In genomic region chr4:155543126-155543765, GRCh38 we compare ENCODE assay signal across 14 cellular contexts.
A peak's percentile ranks its signal among the peaks of the same experiment; 100 is the strongest.
DNase-seq lines count a peak whose midpoint lies in the region; ATAC-seq, FAIRE-seq and TF ChIP-seq lines count a peak whose summit lies in the region.
"Had no signal": no experiment of that assay in that cellular context is flagged by ENCODE, and none has a peak within 500 bp of the region (broad histone marks: within the 10 kb centered on the region; RNA-seq: fewer than 3 reads in every experiment).

No MANE protein-coding gene starts in this region.

- DNase-seq in Right ventricle myocardium superior (no peak), cardiac septum (ENCODE audit: low spot score) (no peak), astrocyte of the spinal cord (ENCODE audit: low read depth, low spot score) (peak; percentile 74), urothelium cell line (ENCODE audit: low spot score) (peak; percentile 12), OCI-M1 (lab: John Stamatoyannopoulos, UW) (no peak)
- DNase-seq in activated CD4-positive, alpha-beta T cell treated with anti-CD3 and anti-CD28 coated beads for 1 hour: no peak
- DNase-seq: activated CD4-positive, alpha-beta memory T cell treated with anti-CD3 and anti-CD28 coated beads for 36 hours; NCI-H1105 treated with DMSO at 0.1 percent for 48 hours; stimulated activated CD4-positive, alpha-beta T cell treated with anti-CD3 and anti-CD28 coated beads, Interleukin-4, amount 100 ng/mL, for 4 hours; trophoblast cell had no signal

- peak; percentile 32 for ATAC-seq in Right ventricle myocardium superior (ENCODE audit: poor library complexity)
- peak; percentile 71 for ATAC-seq in HG02943 (IDR thresholded peaks at IDR 0.05; ENCODE audit: low read depth, unreplicated experiment)
- no peak for ATAC-seq in GM21526 (IDR thresholded peaks at IDR 0.05; ENCODE audit: low FRiP score, unreplicated experiment)
- ATAC-seq: A549, Panc1 had no signal

- no peak overlapping the region for H3K4me3 ChIP-seq in astrocyte of the spinal cord (ENCODE audit: low read depth, low read length)
- H3K4me3 ChIP-seq: A549 had no signal

- intact Hi-C loops in Right ventricle myocardium superior (cut with DNase I): loop anchor here (10.0 kb wide), 1 partner anchor 122 kb away; the partner anchor contains the start of gene GUCY1A1
- intact Hi-C loops in cardiac septum (cut with DNase I): no loop called here

- no peak for TF ChIP-seq CTCF in astrocyte of the spinal cord (IDR thresholded peaks at IDR 0.05; ENCODE audit: low read depth, low read length)

- FAIRE-seq in urothelium cell line (lab: Jason Lieb, UNC): no peak
- FAIRE-seq: A549 had no signal

- in situ Hi-C loops in astrocyte of the spinal cord (cut with HindIII; ENCODE audit: low sequenced_read_pairs): no loop called here

Comparison
In these comparisons a context has a peak if more than half of its experiments do, and no peak if none do; other contexts are left out.
1. DNase-seq: peak in astrocyte of the spinal cord (single experiment) and urothelium cell line (single experiment); none in Right ventricle myocardium superior (single experiment), cardiac septum (single experiment), OCI-M1 (single experiment) and activated CD4-positive, alpha-beta T cell treated with anti-CD3 and anti-CD28 coated beads for 1 hour (single experiment).